ENCODE assay signal across 18 cellular contexts in the genomic region with DNA sequence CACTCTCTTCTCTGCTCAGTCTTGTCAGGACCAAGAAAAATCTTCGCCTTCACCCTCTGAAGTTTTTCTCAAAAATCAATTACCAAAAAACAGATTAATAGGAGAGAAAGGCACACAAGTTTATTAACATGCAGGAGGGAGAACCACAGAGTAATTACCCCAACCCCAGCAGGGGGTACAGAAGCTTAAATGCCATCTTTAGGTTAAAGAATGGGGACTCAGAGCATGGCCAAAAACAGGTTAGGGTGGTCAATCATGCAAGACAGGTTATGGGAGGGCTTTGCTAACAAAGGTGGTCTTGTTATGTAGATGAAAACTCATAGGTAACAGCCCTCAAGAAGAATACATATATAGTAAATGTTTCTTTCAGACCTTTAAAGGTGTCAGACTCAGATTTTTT.
A peak's percentile ranks its signal among the peaks of the same experiment; 100 is the strongest.
DNase-seq lines count a peak whose midpoint lies in the region; ATAC-seq and TF ChIP-seq lines count a peak whose summit lies in the region.
"Had no signal": no experiment of that assay in that cellular context is flagged by ENCODE, and none has a peak within 500 bp of the region (broad histone marks: within the 10 kb centered on the region; RNA-seq: fewer than 3 reads in every experiment).

No MANE protein-coding gene starts in this region.

- H3K36me3 ChIP-seq in HUES48 (ENCODE audit: control insufficient read depth, insufficient read depth, low read length) (no peaks in the 10 kb centered on the region), adrenal gland (replicated peaks in 1 of 2) (no peaks in the 10 kb centered on the region)
- H3K36me3 ChIP-seq: HAP-1 had no signal

- ATAC-seq in activated T-cell treated with anti-CD3 and anti-CD28 coated beads, Interleukin-2, amount 50 U/mL, for 72 hours (replicated peaks in 1 of 2), result no peak
- no peak for ATAC-seq in GM18520 (IDR thresholded peaks at IDR 0.05; ENCODE audit: unreplicated experiment)
- ATAC-seq: HepG2 had no signal

- intact Hi-C loops in adrenal gland (cut with DNase I), result no loop called here

- no peak for DNase-seq in activated T-cell treated with anti-CD3 and anti-CD28 coated beads, Interleukin-2, amount 50 U/mL, for 24 hours
- DNase-seq in activated T-cell treated with anti-CD3 and anti-CD28 coated beads, Interleukin-2, amount 50 U/mL, for 72 hours, result no peak
- DNase-seq in left kidney (ENCODE audit: low read depth, low spot score), result peak; percentile 39
- DNase-seq in progenitor cell of endocrine pancreas (ENCODE audit: low spot score, unreplicated experiment), result no peak
- no peak for DNase-seq in NCI-H69 (lab: John Stamatoyannopoulos, UW)
- no peak for DNase-seq in adrenal gland
- DNase-seq: C1 segment of cervical spinal cord; CD4-positive, CD25-positive, alpha-beta regulatory T cell; CD8-positive, alpha-beta memory T cell; COR-L47; GF-D8; KBM-7 had no signal

- peaks cover 8% of the 10 kb centered on the region for H3K4me1 Mint-ChIP-seq in activated T-cell treated with anti-CD3 and anti-CD28 coated beads, Interleukin-2, amount 50 U/mL, for 24 hours (ENCODE audit: low read depth)
- H3K4me1 Mint-ChIP-seq in activated T-cell treated with anti-CD3 and anti-CD28 coated beads, Interleukin-2, amount 50 U/mL, for 72 hours (ENCODE audit: low read depth), result peaks cover 12% of the 10 kb centered on the region
- peaks cover 35% of the 10 kb centered on the region for H3K4me1 Mint-ChIP-seq in progenitor cell of endocrine pancreas (ENCODE audit: low read depth)
- H3K4me1 Mint-ChIP-seq: B cell had no signal

- H3K9me3 Mint-ChIP-seq in activated T-cell treated with anti-CD3 and anti-CD28 coated beads, Interleukin-2, amount 50 U/mL, for 24 hours, result no peaks in the 10 kb centered on the region
- no peaks in the 10 kb centered on the region for H3K9me3 Mint-ChIP-seq in activated T-cell treated with anti-CD3 and anti-CD28 coated beads, Interleukin-2, amount 50 U/mL, for 72 hours
- no peaks in the 10 kb centered on the region for H3K9me3 Mint-ChIP-seq in progenitor cell of endocrine pancreas (ENCODE audit: low read depth)
- H3K9me3 Mint-ChIP-seq: CD4-positive, CD25-positive, alpha-beta regulatory T cell; CD8-positive, alpha-beta memory T cell; IgD-negative memory B cell had no signal

- H3K9ac ChIP-seq in HUES48 (ENCODE audit: low read depth, low read length), result no peak overlapping the region

- H3K27me3 ChIP-seq in HUES48 (ENCODE audit: control insufficient read depth, insufficient read depth, low read length), result no peaks in the 10 kb centered on the region
- no peaks in the 10 kb centered on the region for H3K27me3 ChIP-seq in adrenal gland

- 86 to 100% (median 94%) methylated on average over 1 of the region's 1 CpG for WGBS in adrenal gland, 4 donors

- H3K36me3 Mint-ChIP-seq in activated T-cell treated with anti-CD3 and anti-CD28 coated beads, Interleukin-2, amount 50 U/mL, for 24 hours (ENCODE audit: low read depth), result no peaks in the 10 kb centered on the region
- no peaks in the 10 kb centered on the region for H3K36me3 Mint-ChIP-seq in activated T-cell treated with anti-CD3 and anti-CD28 coated beads, Interleukin-2, amount 50 U/mL, for 72 hours (ENCODE audit: insufficient read depth in 2 of 2)
- H3K36me3 Mint-ChIP-seq in progenitor cell of endocrine pancreas (ENCODE audit: insufficient read depth), result peaks cover 1% of the 10 kb centered on the region
- H3K36me3 Mint-ChIP-seq: CD4-positive, CD25-positive, alpha-beta regulatory T cell; CD8-positive, alpha-beta memory T cell; IgD-negative memory B cell had no signal

- no peak overlapping the region for H3K4me3 Mint-ChIP-seq in activated T-cell treated with anti-CD3 and anti-CD28 coated beads, Interleukin-2, amount 50 U/mL, for 24 hours
- no peak overlapping the region for H3K4me3 Mint-ChIP-seq in activated T-cell treated with anti-CD3 and anti-CD28 coated beads, Interleukin-2, amount 50 U/mL, for 72 hours
- no peak overlapping the region for H3K4me3 Mint-ChIP-seq in progenitor cell of endocrine pancreas (ENCODE audit: low read depth)
- H3K4me3 Mint-ChIP-seq: B cell; CD4-positive, CD25-positive, alpha-beta regulatory T cell; CD8-positive, alpha-beta memory T cell had no signal

- peak overlapping the region; percentile 19 for H3K27ac Mint-ChIP-seq in activated T-cell treated with anti-CD3 and anti-CD28 coated beads, Interleukin-2, amount 50 U/mL, for 24 hours
- no peak overlapping the region for H3K27ac Mint-ChIP-seq in activated T-cell treated with anti-CD3 and anti-CD28 coated beads, Interleukin-2, amount 50 U/mL, for 72 hours
- peak overlapping the region; percentile 76 for H3K27ac Mint-ChIP-seq in progenitor cell of endocrine pancreas
- H3K27ac Mint-ChIP-seq: B cell; CD4-positive, CD25-positive, alpha-beta regulatory T cell; CD8-positive, alpha-beta memory T cell; IgD-negative memory B cell had no signal

- H3K27ac ChIP-seq in HUES48 (ENCODE audit: low read depth, low read length) (peak overlapping the region; percentile 51), adrenal gland (no peak overlapping the region)

- H3K27me3 Mint-ChIP-seq in activated T-cell treated with anti-CD3 and anti-CD28 coated beads, Interleukin-2, amount 50 U/mL, for 24 hours, result no peaks in the 10 kb centered on the region
- no peaks in the 10 kb centered on the region for H3K27me3 Mint-ChIP-seq in activated T-cell treated with anti-CD3 and anti-CD28 coated beads, Interleukin-2, amount 50 U/mL, for 72 hours (ENCODE audit: low read depth)
- no peaks in the 10 kb centered on the region for H3K27me3 Mint-ChIP-seq in progenitor cell of endocrine pancreas
- H3K27me3 Mint-ChIP-seq: B cell; CD4-positive, CD25-positive, alpha-beta regulatory T cell; IgD-negative memory B cell had no signal

- H3K4me1 ChIP-seq in HUES48 (ENCODE audit: control insufficient read depth, insufficient read depth, low read length), result peaks cover 7% of the 10 kb centered on the region
- no peaks in the 10 kb centered on the region for H3K4me1 ChIP-seq in adrenal gland (replicated peaks in 1 of 2)

- TF ChIP-seq POLR2A in adrenal gland (IDR thresholded peaks at IDR 0.05), result no peak

- TF ChIP-seq CTCF in progenitor cell of endocrine pancreas (IDR thresholded peaks at IDR 0.05; ENCODE audit: unreplicated experiment) (no peak), adrenal gland (IDR thresholded peaks at IDR 0.05) (no peak)

- H3K9me3 ChIP-seq in HUES48 (ENCODE audit: control insufficient read depth, insufficient read depth, low read length) (no peaks in the 10 kb centered on the region), adrenal gland (replicated peaks in 1 of 3) (no peaks in the 10 kb centered on the region)
- H3K9me3 ChIP-seq: HAP-1 had no signal

- H3K4me3 ChIP-seq in HUES48 (ENCODE audit: low read depth, low read length) (no peak overlapping the region), adrenal gland (no peak overlapping the region)
- H3K4me3 ChIP-seq: HAP-1 had no signal
